In the genomic region with DNA sequence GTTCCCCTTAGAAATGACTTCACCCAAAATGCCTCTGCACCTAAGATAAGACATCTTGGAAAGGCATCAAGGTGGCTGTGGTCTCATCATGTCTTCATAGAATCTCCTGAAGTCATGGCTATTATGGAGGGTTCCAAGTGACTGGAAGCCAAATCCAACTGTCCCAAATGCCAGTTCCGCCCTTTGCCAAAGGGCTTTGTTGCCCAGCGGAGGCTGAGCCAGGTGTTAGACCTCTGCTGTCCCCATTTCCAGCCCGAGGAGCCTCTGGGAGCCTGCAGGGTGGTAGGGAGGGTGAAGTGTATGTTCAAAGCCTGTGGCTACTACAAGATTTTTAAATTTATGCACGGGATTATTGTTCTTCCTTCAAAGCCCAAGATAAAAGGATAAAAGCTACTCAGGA, we compare ENCODE assay signal across 18 cellular contexts.
"Had no signal": no experiment of that assay in that cellular context is flagged by ENCODE, and none has a peak within 500 bp of the region (broad histone marks: within the 10 kb centered on the region; RNA-seq: fewer than 3 reads in every experiment).

No MANE protein-coding gene starts in this region.

- H3K9me3 ChIP-seq: left lung, right lobe of liver, uterus had no signal

- H3K4me3 ChIP-seq: left lung, right lobe of liver, uterus had no signal

- H3K27ac ChIP-seq: epithelial cell of prostate, left lung, right lobe of liver, uterus had no signal

- H3K4me1 ChIP-seq: left lung, uterus had no signal

- H3K27me3 ChIP-seq: left lung, right lobe of liver, uterus had no signal

- H3K36me3 ChIP-seq: left lung, right lobe of liver, uterus had no signal

- DNase-seq: activated CD4-positive, alpha-beta memory T cell treated with anti-CD3 and anti-CD28 coated beads for 36 hours; activated CD4-positive, alpha-beta T cell treated with anti-CD3 and anti-CD28 coated beads for 36 hours; activated naive CD4-positive, alpha-beta T cell treated with anti-CD3 and anti-CD28 coated beads, Interleukin-2, amount 10 ng/mL, durations not matched to agents 7 days and 5 days; activated naive CD8-positive, alpha-beta T cell treated with anti-CD3 and anti-CD28 coated beads, Interleukin-2, amount 50 U/mL, for 24 hours; activated T-cell treated with anti-CD3 and anti-CD28 coated beads, Interleukin-2, amount 50 U/mL, for 24 hours; anterior cingulate cortex; central memory CD4-positive, alpha-beta T cell; endodermal cell; foreskin fibroblast; glutamatergic neuron; hypothalamus; small intestine; stimulated activated CD4-positive, alpha-beta T cell treated with anti-CD3 and anti-CD28 coated beads, Interleukin-4, amount 100 ng/mL, for 1 hour; T-helper 2 cell had no signal
